In genomic region chr1:204417231-204417997, GRCh38 we compare ENCODE assay signal across 8 cellular contexts. TPM values are rescaled to one million over a fixed set of nuclear protein-coding genes. Genes with fewer than 3 reads are reported as not detected.
A peak's percentile ranks its signal among the peaks of the same experiment; 100 is the strongest.
DNase-seq lines count a peak whose midpoint lies in the region; ATAC-seq lines count a peak whose summit lies in the region.

No MANE protein-coding gene starts in this region.

- DNase-seq in EL = peak; percentile 99
- peak; percentile 87 for DNase-seq in NCI-H82 (lab: John Stamatoyannopoulos, UW)
- peak; percentile 47 for DNase-seq in activated naive CD8-positive, alpha-beta T cell treated with anti-CD3 and anti-CD28 coated beads, Interleukin-2, amount 50 U/mL, for 24 hours
- no peak for DNase-seq in left ventricle myocardium superior
- DNase-seq in sciatic nerve (ENCODE audit: low spot score) = no peak
- no peak for DNase-seq in NCI-H2171 (lab: John Stamatoyannopoulos, UW)
- no peak for DNase-seq in midbrain (lab: John Stamatoyannopoulos, UW)

- peaks cover 57% of the 10 kb centered on the region for H3K4me1 Mint-ChIP-seq in activated naive CD8-positive, alpha-beta T cell treated with anti-CD3 and anti-CD28 coated beads, Interleukin-2, amount 50 U/mL, for 24 hours

- H3K4me3 Mint-ChIP-seq in activated naive CD8-positive, alpha-beta T cell treated with anti-CD3 and anti-CD28 coated beads, Interleukin-2, amount 50 U/mL, for 24 hours = peak overlapping the region; percentile 50

- peak; percentile 91 for ATAC-seq in activated naive CD8-positive, alpha-beta T cell treated with anti-CD3 and anti-CD28 coated beads, Interleukin-2, amount 50 U/mL, for 24 hours
- peak; percentile 77 for ATAC-seq in left ventricle myocardium superior
- ATAC-seq in sciatic nerve = peak; percentile 81
- ATAC-seq in GM21619 (IDR thresholded peaks at IDR 0.05; ENCODE audit: unreplicated experiment) = no peak

- peak overlapping the region; percentile 94 for H3K27ac Mint-ChIP-seq in activated naive CD8-positive, alpha-beta T cell treated with anti-CD3 and anti-CD28 coated beads, Interleukin-2, amount 50 U/mL, for 24 hours

- no peaks in the 10 kb centered on the region for H3K9me3 Mint-ChIP-seq in activated naive CD8-positive, alpha-beta T cell treated with anti-CD3 and anti-CD28 coated beads, Interleukin-2, amount 50 U/mL, for 24 hours

- no peaks in the 10 kb centered on the region for H3K27me3 Mint-ChIP-seq in activated naive CD8-positive, alpha-beta T cell treated with anti-CD3 and anti-CD28 coated beads, Interleukin-2, amount 50 U/mL, for 24 hours

- peaks cover 3% of the 10 kb centered on the region for H3K36me3 Mint-ChIP-seq in activated naive CD8-positive, alpha-beta T cell treated with anti-CD3 and anti-CD28 coated beads, Interleukin-2, amount 50 U/mL, for 24 hours (ENCODE audit: low read depth)

- intact Hi-C loops in left ventricle myocardium superior (cut with micrococcal nuclease) (no loop called here), sciatic nerve (cut with DNase I) (no loop called here)

RNA-seq across cellular contexts. Expression of gene PPP1R15B, which starts 5.8 kb away (rescaled TPM):
- 20.8 TPM for total RNA-seq in left ventricle myocardium superior
- total RNA-seq in sciatic nerve = 38.7 TPM

RNA-seq across cellular contexts. Expression of gene PLEKHA6, which starts 57.7 kb away (rescaled TPM):
- total RNA-seq in left ventricle myocardium superior = 21.6 TPM
- total RNA-seq in sciatic nerve = 18.9 TPM

Comparison
In these comparisons a context has a peak if more than half of its experiments do, and no peak if none do; other contexts are left out.
1. DNase-seq: peak in EL (single experiment), NCI-H82 (single experiment) and activated naive CD8-positive, alpha-beta T cell treated with anti-CD3 and anti-CD28 coated beads, Interleukin-2, amount 50 U/mL, for 24 hours (single experiment); none in left ventricle myocardium superior (single experiment), sciatic nerve (single experiment), NCI-H2171 (single experiment) and midbrain (single experiment).